Comparison of ENCODE assay signal across 20 cellular contexts in genomic region chr5:27474054-27474323, GRCh38.
DNase-seq lines count a peak whose midpoint lies in the region; ATAC-seq, FAIRE-seq and TF ChIP-seq lines count a peak whose summit lies in the region.
"Had no signal": no experiment of that assay in that cellular context is flagged by ENCODE, and none has a peak within 500 bp of the region (broad histone marks: within the 10 kb centered on the region; RNA-seq: fewer than 3 reads in every experiment).

No MANE protein-coding gene starts in this region.

- H3K9me3 Mint-ChIP-seq in activated naive CD4-positive, alpha-beta T cell treated with anti-CD3 and anti-CD28 coated beads, Interleukin-2, amount 50 U/mL, for 72 hours = peaks cover 12 to 14% of the 10 kb centered on the region in 2 donors

- no peak for TF ChIP-seq POLR2A in K562 (conservative IDR thresholded peaks at IDR 0.05)

- H2BK15ac ChIP-seq in mesenchymal stem cell (ENCODE audit: low read depth, poor library complexity, severe bottlenecking) = no peak overlapping the region

- H3K36me3 ChIP-seq in HUES6 (ENCODE audit: control insufficient read depth, insufficient read depth, low read length) = peaks cover 48% of the 10 kb centered on the region
- H3K36me3 ChIP-seq in K562 (ENCODE audit: control insufficient read depth, insufficient read depth, low read length) = peaks cover 12% of the 10 kb centered on the region; the same call in 2 of the 3 replicates
- peaks cover 0 to 4% of the 10 kb centered on the region in 2 experiments for H3K36me3 ChIP-seq in mesenchymal stem cell (ENCODE audit: control insufficient read depth in 1 of 2, insufficient read depth in 2 of 2, low read depth in 1 of 2, low read length in 2 of 2)
- H3K36me3 ChIP-seq: spleen had no signal

- no peak overlapping the region for H2BK120ac ChIP-seq in mesenchymal stem cell (ENCODE audit: low read depth, low read length)

- no peak overlapping the region for H3K23ac ChIP-seq in mesenchymal stem cell (ENCODE audit: low read length in 2 of 2)

- no peak overlapping the region for H2BK12ac ChIP-seq in mesenchymal stem cell (ENCODE audit: low read length in 2 of 2)

- H3K79me2 ChIP-seq in K562 (ENCODE audit: control insufficient read depth, insufficient read depth, low read length) = peaks cover 22% of the 10 kb centered on the region

- H3K27ac Mint-ChIP-seq in activated naive CD4-positive, alpha-beta T cell treated with anti-CD3 and anti-CD28 coated beads, Interleukin-2, amount 50 U/mL, for 72 hours = no peak overlapping the region
- H3K27ac Mint-ChIP-seq: B cell had no signal

- POLR2A ChIA-PET in K562 (lab: Yijun Ruan, JAX) = no interaction called here

- in situ Hi-C loops in K562 (cut with MboI) = no loop called here

- H3K4me3 ChIP-seq in HUES6 (ENCODE audit: low read depth, low read length) = peak overlapping the region; percentile 91
- peak overlapping the region; percentile 40 for H3K4me3 ChIP-seq in K562
- H3K4me3 ChIP-seq in mesenchymal stem cell (ENCODE audit: insufficient read depth in 1 of 2, low read depth in 1 of 2, low read length in 2 of 2) = peak overlapping the region in 1 of 2 experiments; percentile 68
- H3K4me3 ChIP-seq: body of pancreas, spleen had no signal

- BruUV-seq in K562 (replicated peaks; lab: Mats Ljungman, UMichigan) = no TSS peak

- H2AFZ ChIP-seq in K562 (ENCODE audit: low read depth, low read length) (no peak overlapping the region), mesenchymal stem cell (ENCODE audit: low read depth, low read length) (no peak overlapping the region)

- H3K9ac ChIP-seq in HUES6 (ENCODE audit: low read length) = peak overlapping the region; percentile 91
- H3K9ac ChIP-seq in K562 (ENCODE audit: insufficient read depth in 1 of 2, low read depth in 2 of 2, low read length in 2 of 2) = peak overlapping the region in 1 of 2 experiments; percentile 10; a peak in 1 of 4 replicates
- peak overlapping the region; percentile 59 for H3K9ac ChIP-seq in mesenchymal stem cell (ENCODE audit: low read length)

- ATAC-seq in K562 (peak; percentile 67), GM21360 (IDR thresholded peaks at IDR 0.05; ENCODE audit: unreplicated experiment) (no peak)
- ATAC-seq in activated naive CD4-positive, alpha-beta T cell treated with anti-CD3 and anti-CD28 coated beads, Interleukin-2, amount 50 U/mL, for 72 hours = no peak
- ATAC-seq: body of pancreas, HCT116 had no signal

- TF ChIP-seq EP300 in K562 (IDR thresholded peaks at IDR 0.05; ENCODE audit: low read length) = no peak

- CTCF ChIA-PET in K562 (lab: Yijun Ruan, JAX; ENCODE audit: low intra/inter-chr PET ratio) = no interaction called here

- H3K14ac ChIP-seq in mesenchymal stem cell (ENCODE audit: low read length in 2 of 2) = no peak overlapping the region

- H3K4me1 ChIP-seq in HUES6 (ENCODE audit: control insufficient read depth, insufficient read depth, low read length) (peaks cover 11% of the 10 kb centered on the region; the same call in 1 of the 2 replicates), K562 (replicated peaks in 1 of 2; ENCODE audit: control insufficient read depth in 2 of 2, insufficient read depth in 2 of 2, low read length in 2 of 2) (no peaks in the 10 kb centered on the region), mesenchymal stem cell (ENCODE audit: control insufficient read depth, insufficient read depth, low read depth, low read length) (no peaks in the 10 kb centered on the region)
- H3K4me1 ChIP-seq: body of pancreas, spleen had no signal

- no peak overlapping the region for H2AK5ac ChIP-seq in mesenchymal stem cell (ENCODE audit: low read length, severe bottlenecking)

- H2BK5ac ChIP-seq in mesenchymal stem cell (ENCODE audit: low read depth, low read length, poor library complexity, severe bottlenecking) = no peak overlapping the region

- H3K27me3 ChIP-seq in HUES6 (ENCODE audit: control insufficient read depth, insufficient read depth, low read length) (no peaks in the 10 kb centered on the region), K562 (ENCODE audit: control insufficient read depth in 2 of 2, insufficient read depth in 2 of 2, low read length in 2 of 2) (no peaks in the 10 kb centered on the region), mesenchymal stem cell (ENCODE audit: control insufficient read depth in 1 of 2, insufficient read depth in 1 of 2, low read length in 2 of 2) (no peaks in the 10 kb centered on the region)
- H3K27me3 ChIP-seq: body of pancreas, spleen had no signal

- H3K9me1 ChIP-seq in K562 (ENCODE audit: control insufficient read depth, insufficient read depth, low read length) = no peaks in the 10 kb centered on the region

- no peak overlapping the region for H3K4ac ChIP-seq in mesenchymal stem cell (ENCODE audit: low read depth in 1 of 2, low read length in 2 of 2)

- H3K18ac ChIP-seq in mesenchymal stem cell (ENCODE audit: low read depth in 1 of 2, low read length in 2 of 2) = no peak overlapping the region

- H3K9me3 ChIP-seq in HUES6 (ENCODE audit: control insufficient read depth, insufficient read depth, low read depth, low read length) (peaks cover 17% of the 10 kb centered on the region), K562 (replicated peaks; ENCODE audit: control insufficient read depth, insufficient read depth, low read depth, low read length) (no peaks in the 10 kb centered on the region; the same call in 1 of the 2 replicates), mesenchymal stem cell (ENCODE audit: control insufficient read depth, low read length) (peaks cover 17% of the 10 kb centered on the region)
- H3K9me3 ChIP-seq: body of pancreas had no signal

- H4K8ac ChIP-seq in mesenchymal stem cell (ENCODE audit: low read length) = no peak overlapping the region

- peak; percentile 1 for DNase-seq in EH (ENCODE audit: low read depth)
- DNase-seq in K562 (ENCODE audit: extremely low read depth in 1 of 4, low spot score in 3 of 4) = peak in 1 of 4 experiments; percentile 22
- peak; percentile 24 for DNase-seq in mesenchymal stem cell
- DNase-seq in C1 segment of cervical spinal cord (lab: John Stamatoyannopoulos, UW) = no peak
- no peak for DNase-seq in DMS 273 treated with DMSO at 0.1 percent for 48 hours (lab: John Stamatoyannopoulos, UW)
- DNase-seq in activated naive CD4-positive, alpha-beta T cell treated with anti-CD3 and anti-CD28 coated beads, Interleukin-2, amount 50 U/mL, for 72 hours (ENCODE audit: low spot score in 2 of 2) = no peak
- DNase-seq: activated gamma-delta T cell treated with Interleukin-2 at 50 U/mL for 16 hours; body of pancreas; effector CD4-positive, alpha-beta T cell; foreskin fibroblast; islet precursor cell; midbrain; NCI-H2029; NCI-H774; posterior cingulate gyrus; spleen had no signal

- no peak for TF ChIP-seq CTCF in K562 (IDR thresholded peaks at IDR 0.05 in 2 of 3, conservative IDR thresholded peaks at IDR 0.05 in 1 of 3; ENCODE audit: insufficient read depth in 2 of 3, low read depth in 1 of 3, low read length in 3 of 3)

- H3K4me2 ChIP-seq in K562 (ENCODE audit: insufficient read depth, low read length) = no peak overlapping the region
- H3K4me2 ChIP-seq in mesenchymal stem cell (ENCODE audit: low read length, poor library complexity, severe bottlenecking) = no peak overlapping the region

- intact Hi-C loops in K562 (cut with micrococcal nuclease) = no loop called here

- 2% methylated on average over 2 of the region's 2 CpGs for WGBS in K562 (ENCODE audit: insufficient coverage, low coverage, missing lambda C conversion rate)
- WGBS in mesenchymal stem cell = 0% methylated on average over 1 of the region's 2 CpGs

- no peak for FAIRE-seq in K562 (lab: Jason Lieb, UNC)

- H4K91ac ChIP-seq in mesenchymal stem cell (ENCODE audit: low read length) = no peak overlapping the region

- no peak for TF ChIP-seq RAD21 in K562 (CRISPR knock-in tag; conservative IDR thresholded peaks at IDR 0.05 in 1 of 2, IDR thresholded peaks at IDR 0.05 in 1 of 2)

- H4K20me1 ChIP-seq in K562 (replicated peaks; ENCODE audit: control insufficient read depth, insufficient read depth, low read length) = no peaks in the 10 kb centered on the region

- peaks cover 0 to 6% of the 10 kb centered on the region in 2 donors for H3K36me3 Mint-ChIP-seq in activated naive CD4-positive, alpha-beta T cell treated with anti-CD3 and anti-CD28 coated beads, Interleukin-2, amount 50 U/mL, for 72 hours

- H3K79me1 ChIP-seq in mesenchymal stem cell (replicated peaks; ENCODE audit: low read length, poor library complexity, severe bottlenecking) = no peaks in the 10 kb centered on the region

- H3K27ac ChIP-seq in HUES6 (ENCODE audit: low read depth, low read length) = peak overlapping the region; percentile 93
- peak overlapping the region; percentile 71; the same call in 2 of the 3 replicates for H3K27ac ChIP-seq in K562 (ENCODE audit: extremely low read depth, low read depth, low read length)
- H3K27ac ChIP-seq in mesenchymal stem cell (ENCODE audit: low read length, poor library complexity, severe bottlenecking) = no peak overlapping the region
- H3K27ac ChIP-seq: body of pancreas, spleen had no signal

TF ChIP-seq in K562, 482 proteins besides CTCF, POLR2A, EP300 and RAD21:
- TF ChIP-seq ZNF23 (CRISPR knock-in tag; IDR thresholded peaks at IDR 0.05) (no peak), FOXK1 (CRISPR knock-in tag; IDR thresholded peaks at IDR 0.05; ENCODE audit: borderline replicate concordance) (no peak), ATF4 (CRISPR knock-in tag; IDR thresholded peaks at IDR 0.05) (no peak), TCF15 (CRISPR knock-in tag; IDR thresholded peaks at IDR 0.05) (no peak), FOXK2 (conservative IDR thresholded peaks at IDR 0.05 in 1 of 2, IDR thresholded peaks at IDR 0.05 in 1 of 2; ENCODE audit: low read depth in 2 of 2) (no peak), FUS (optimal IDR thresholded peaks at IDR 0.05; ENCODE audit: low read depth, low read length) (no peak), EHMT2 (IDR thresholded peaks at IDR 0.05) (no peak), MEF2D (tag; conservative IDR thresholded peaks at IDR 0.05; ENCODE audit: low read depth) (no peak), ZNF431 (CRISPR knock-in tag; IDR thresholded peaks at IDR 0.05) (no peak), BACH1 (tag; IDR thresholded peaks at IDR 0.05) (no peak)

Comparison
In these comparisons a context has a peak if more than half of its experiments do, and no peak if none do; other contexts are left out.
1. DNase-seq: peak in EH (single experiment) and mesenchymal stem cell (single experiment); none in C1 segment of cervical spinal cord (0 of 14), DMS 273 treated with DMSO at 0.1 percent for 48 hours (single experiment) and activated naive CD4-positive, alpha-beta T cell treated with anti-CD3 and anti-CD28 coated beads, Interleukin-2, amount 50 U/mL, for 72 hours (0 of 2).